17 cellular contexts compared by ENCODE assay signal in genomic region chr6:50862172-50862571, GRCh38. TPM values are rescaled to one million over a fixed set of nuclear protein-coding genes. Genes with fewer than 3 reads are reported as not detected.
DNase-seq lines count a peak whose midpoint lies in the region.
"Had no signal": no experiment of that assay in that cellular context is flagged by ENCODE, and none has a peak within 500 bp of the region (broad histone marks: within the 10 kb centered on the region; RNA-seq: fewer than 3 reads in every experiment).

No MANE protein-coding gene starts in this region.

- H3K14ac ChIP-seq in neuronal stem cell (ENCODE audit: low read length), result no peak overlapping the region

- H3K9me3 ChIP-seq in neuronal stem cell (replicated peaks in 1 of 2; ENCODE audit: control insufficient read depth in 2 of 2, insufficient read depth in 1 of 2, low read depth in 1 of 2, low read length in 2 of 2), result peaks cover 0 to 2% of the 10 kb centered on the region in 2 donors
- H3K9me3 ChIP-seq: A549, Caco-2 had no signal

- peaks cover 0 to 7% of the 10 kb centered on the region in 2 donors for H3K4me1 ChIP-seq in neuronal stem cell (ENCODE audit: control insufficient read depth in 2 of 2, insufficient read depth in 1 of 2, low read depth in 1 of 2, low read length in 2 of 2)
- H3K4me1 ChIP-seq: A549, Caco-2 had no signal

- H2AK5ac ChIP-seq in neuronal stem cell (ENCODE audit: low read depth, low read length), result no peak overlapping the region

- H3K36me3 ChIP-seq in neuronal stem cell (replicated peaks in 1 of 2; ENCODE audit: control insufficient read depth in 2 of 2, insufficient read depth in 2 of 2, low read length in 2 of 2), result no peaks in the 10 kb centered on the region

- no CpG with 5 or more reads among the region's 3 CpGs for WGBS in neuronal stem cell (ENCODE audit: extremely low coverage in 2 of 2, insufficient read length in 2 of 2, insufficient replicate concordance in 1 of 2), 2 donors

- H3K4me3 ChIP-seq in neuronal stem cell (ENCODE audit: low read length in 2 of 2), result no peak overlapping the region
- H3K4me3 ChIP-seq: A549 had no signal

- H3K27me3 ChIP-seq in neuronal stem cell (ENCODE audit: control insufficient read depth in 3 of 3, insufficient read depth in 3 of 3, low read depth in 1 of 3, low read length in 3 of 3), result no peaks in the 10 kb centered on the region

- H4K91ac ChIP-seq in neuronal stem cell (ENCODE audit: low read depth, low read length, poor library complexity), result no peak overlapping the region

- no peak overlapping the region for H2BK5ac ChIP-seq in neuronal stem cell (ENCODE audit: low read length)

- H3K9ac ChIP-seq in neuronal stem cell (ENCODE audit: low read depth, low read length, poor library complexity), result no peak overlapping the region

- peaks cover 1% of the 10 kb centered on the region for H3K79me1 ChIP-seq in neuronal stem cell (ENCODE audit: low read depth, low read length)

- H3K18ac ChIP-seq in neuronal stem cell (ENCODE audit: low read length), result no peak overlapping the region

- H4K8ac ChIP-seq in neuronal stem cell (ENCODE audit: low read depth, low read length), result no peak overlapping the region

- no peak overlapping the region for H2BK12ac ChIP-seq in neuronal stem cell (ENCODE audit: low read length)

- DNase-seq in SK-MEL-5 (ENCODE audit: low read depth, low spot score) (peak; percentile 8), globus pallidus (ENCODE audit: low spot score) (peak; percentile 16), neuronal stem cell (ENCODE audit: low spot score) (no peak), hepatic stellate cell (ENCODE audit: low spot score) (no peak), GM19240 (ENCODE audit: insufficient read length, low spot score) (no peak), SIG-M5 (lab: John Stamatoyannopoulos, UW) (no peak)
- DNase-seq: Caco-2; CD8-positive, alpha-beta T cell; GF-D8; GOT3; HCEC 1CT; HFFc6 had no signal

- in situ Hi-C loops in SK-MEL-5 (cut with HindIII; ENCODE audit: low pct_unique_long_range_greater_than_20kb, low sequenced_read_pairs), result no loop called here

- H3K27ac ChIP-seq in neuronal stem cell (replicated peaks; ENCODE audit: low read length), result peak overlapping the region; percentile 39
- H3K27ac ChIP-seq: A549 had no signal

- H2BK120ac ChIP-seq in neuronal stem cell (ENCODE audit: low read depth, low read length), result no peak overlapping the region

- no peak overlapping the region for H3K4me2 ChIP-seq in neuronal stem cell (ENCODE audit: insufficient read depth, low read length, poor library complexity, severe bottlenecking)
- H3K4me2 ChIP-seq: A549 had no signal

- H3K4ac ChIP-seq in neuronal stem cell (ENCODE audit: low read length), result no peak overlapping the region

- H2AFZ ChIP-seq in neuronal stem cell (ENCODE audit: low read length), result peak overlapping the region; percentile 70

- H2BK15ac ChIP-seq in neuronal stem cell (ENCODE audit: low read length), result no peak overlapping the region

- H3K23ac ChIP-seq in neuronal stem cell (ENCODE audit: low read depth, low read length, poor library complexity), result no peak overlapping the region

RNA-seq across cellular contexts. Expression of gene TFAP2B, which starts 43.5 kb away (rescaled TPM):
- not detected in 2 replicates for total RNA-seq in SK-MEL-5 (2014; rRNA removed; shearing (Covaris generic))
- not detected in 2 replicates for polyA plus RNA-seq in SK-MEL-5 (2015; cell fraction: cytosol; rRNA removed)
- not detected in 2 replicates for polyA plus RNA-seq in SK-MEL-5 (2015; cell fraction: nucleus; rRNA removed)
- polyA plus RNA-seq in neuronal stem cell (2013, experiment 1 of 2), result not detected
- not detected for polyA plus RNA-seq in neuronal stem cell (2013, experiment 2 of 2)
- total RNA-seq: Caco-2; CD8-positive, alpha-beta T cell; HepG2; HFFc6 had no signal
- polyA plus RNA-seq: A549, AG04450, BJ, CD14-positive monocyte, HepG2 had no signal

Comparison
In these comparisons a context has a peak if more than half of its experiments do, and no peak if none do; other contexts are left out.
1. DNase-seq: peak in SK-MEL-5 (single experiment) and globus pallidus (single experiment); none in neuronal stem cell (single experiment), hepatic stellate cell (single experiment), GM19240 (single experiment) and SIG-M5 (single experiment).